1 cellular context compared by ENCODE assay signal in genomic region chr14:93914278-93914677, GRCh38.
TF ChIP-seq lines count a peak whose summit lies in the region.

No MANE protein-coding gene starts in this region.

TF ChIP-seq in SK-N-SH, 30 proteins besides CTCF, POLR2A, EP300 and RAD21 (continued from another document):
- TF ChIP-seq, protein P1, sequence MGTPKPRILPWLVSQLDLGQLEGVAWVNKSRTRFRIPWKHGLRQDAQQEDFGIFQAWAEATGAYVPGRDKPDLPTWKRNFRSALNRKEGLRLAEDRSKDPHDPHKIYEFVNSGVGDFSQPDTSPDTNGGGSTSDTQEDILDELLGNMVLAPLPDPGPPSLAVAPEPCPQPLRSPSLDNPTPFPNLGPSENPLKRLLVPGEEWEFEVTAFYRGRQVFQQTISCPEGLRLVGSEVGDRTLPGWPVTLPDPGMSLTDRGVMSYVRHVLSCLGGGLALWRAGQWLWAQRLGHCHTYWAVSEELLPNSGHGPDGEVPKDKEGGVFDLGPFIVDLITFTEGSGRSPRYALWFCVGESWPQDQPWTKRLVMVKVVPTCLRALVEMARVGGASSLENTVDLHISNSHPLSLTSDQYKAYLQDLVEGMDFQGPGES (IDR thresholded peaks at IDR 0.05; ENCODE audit: low read depth, low read length) = no peak
- no peak for TF ChIP-seq SIN3A (IDR thresholded peaks at IDR 0.05; ENCODE audit: borderline replicate concordance, low read depth, low read length)
- TF ChIP-seq, protein P2, sequence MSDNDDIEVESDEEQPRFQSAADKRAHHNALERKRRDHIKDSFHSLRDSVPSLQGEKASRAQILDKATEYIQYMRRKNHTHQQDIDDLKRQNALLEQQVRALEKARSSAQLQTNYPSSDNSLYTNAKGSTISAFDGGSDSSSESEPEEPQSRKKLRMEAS (IDR thresholded peaks at IDR 0.05; ENCODE audit: low read depth) = no peak
- TF ChIP-seq POLR2AphosphoS5 (IDR thresholded peaks at IDR 0.05; ENCODE audit: low read depth, low read length) = no peak
- TF ChIP-seq, protein P3, sequence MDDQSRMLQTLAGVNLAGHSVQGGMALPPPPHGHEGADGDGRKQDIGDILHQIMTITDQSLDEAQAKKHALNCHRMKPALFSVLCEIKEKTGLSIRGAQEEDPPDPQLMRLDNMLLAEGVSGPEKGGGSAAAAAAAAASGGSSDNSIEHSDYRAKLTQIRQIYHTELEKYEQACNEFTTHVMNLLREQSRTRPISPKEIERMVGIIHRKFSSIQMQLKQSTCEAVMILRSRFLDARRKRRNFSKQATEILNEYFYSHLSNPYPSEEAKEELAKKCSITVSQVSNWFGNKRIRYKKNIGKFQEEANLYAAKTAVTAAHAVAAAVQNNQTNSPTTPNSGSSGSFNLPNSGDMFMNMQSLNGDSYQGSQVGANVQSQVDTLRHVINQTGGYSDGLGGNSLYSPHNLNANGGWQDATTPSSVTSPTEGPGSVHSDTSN (IDR thresholded peaks at IDR 0.05) = no peak
